20 cellular contexts compared by ENCODE assay signal in genomic region chr4:15116509-15117079, GRCh38.
DNase-seq lines count a peak whose midpoint lies in the region; ATAC-seq, FAIRE-seq and TF ChIP-seq lines count a peak whose summit lies in the region.
"Had no signal": no experiment of that assay in that cellular context is flagged by ENCODE, and none has a peak within 500 bp of the region (broad histone marks: within the 10 kb centered on the region; RNA-seq: fewer than 3 reads in every experiment).

No MANE protein-coding gene starts in this region.

- H2BK5ac ChIP-seq in mesenchymal stem cell (ENCODE audit: low read depth, low read length, poor library complexity, severe bottlenecking), result no peak overlapping the region

- H3K79me2 ChIP-seq in HepG2 (ENCODE audit: insufficient read depth, low read length), result no peaks in the 10 kb centered on the region

- H3K14ac ChIP-seq in mesenchymal stem cell (ENCODE audit: low read length in 2 of 2), result no peak overlapping the region

- H2BK120ac ChIP-seq in mesenchymal stem cell (ENCODE audit: low read depth, low read length), result no peak overlapping the region

- no peak overlapping the region for H3K4me2 ChIP-seq in HepG2 (ENCODE audit: low read depth, low read length)
- no peak overlapping the region for H3K4me2 ChIP-seq in mesenchymal stem cell (ENCODE audit: low read length, poor library complexity, severe bottlenecking)
- H3K4me2 ChIP-seq: BLaER1 treated with 17β-estradiol and CSF1 and Interleukin-3, amounts not matched to agents 10 nM and 100 nM had no signal

- peak overlapping the region; percentile 5 to 25 for H3K27ac ChIP-seq in liver (ENCODE audit: low read depth in 1 of 2, low read length in 2 of 2)
- no peak overlapping the region for H3K27ac ChIP-seq in HepG2 (ENCODE audit: extremely low read length, insufficient read depth, low read length)
- peak overlapping the region; percentile 53 for H3K27ac ChIP-seq in mesenchymal stem cell (ENCODE audit: low read length, poor library complexity, severe bottlenecking)
- H3K27ac ChIP-seq in small intestine (ENCODE audit: low read depth in 1 of 2, low read length in 1 of 2), result no peak overlapping the region
- H3K27ac ChIP-seq in substantia nigra (ENCODE audit: low read depth, low read length, poor library complexity, severe bottlenecking), result no peak overlapping the region
- H3K27ac ChIP-seq: BLaER1 treated with 17β-estradiol and CSF1 and Interleukin-3, amounts not matched to agents 10 nM and 100 nM; GM23248 had no signal

- BruUV-seq in HepG2 (replicated peaks; lab: Mats Ljungman, UMichigan), result no TSS peak

- no peaks in the 10 kb centered on the region for H3K79me1 ChIP-seq in mesenchymal stem cell (replicated peaks; ENCODE audit: low read length, poor library complexity, severe bottlenecking)

- H3K4me1 ChIP-seq in liver (ENCODE audit: control insufficient read depth in 4 of 4, insufficient read depth in 4 of 4, low read length in 3 of 4) (peaks cover 1 to 17% (median 13%) of the 10 kb centered on the region in 4 donors), HepG2 (ENCODE audit: insufficient read depth, low read length) (peaks cover 25% of the 10 kb centered on the region), mesenchymal stem cell (ENCODE audit: control insufficient read depth, insufficient read depth, low read depth, low read length) (peaks cover 4% of the 10 kb centered on the region), small intestine (ENCODE audit: control insufficient read depth in 2 of 2, insufficient read depth in 1 of 2, low read depth in 1 of 2, low read length in 1 of 2) (no peaks in the 10 kb centered on the region)
- H3K4me1 ChIP-seq: BLaER1 treated with 17β-estradiol and CSF1 and Interleukin-3, amounts not matched to agents 10 nM and 100 nM had no signal

- in situ Hi-C loops in HepG2 (cut with HindIII; ENCODE audit: extremely low pct_ligation_motif_present, low pct_unique_long_range_greater_than_20kb), result no loop called here

- H3K9me3 ChIP-seq in liver (ENCODE audit: control insufficient read depth in 4 of 4, low read length in 3 of 4) (no peaks in the 10 kb centered on the region), HepG2 (ENCODE audit: low read length) (no peaks in the 10 kb centered on the region), mesenchymal stem cell (ENCODE audit: control insufficient read depth, low read length) (no peaks in the 10 kb centered on the region), small intestine (ENCODE audit: control insufficient read depth, low read depth) (no peaks in the 10 kb centered on the region)

- WGBS in liver, result 38% methylated on average over 2 of the region's 2 CpGs
- WGBS in HepG2 (ENCODE audit: low lambda C conversion rate), result 5% methylated on average over 2 of the region's 2 CpGs
- 58% methylated on average over 2 of the region's 2 CpGs for WGBS in mesenchymal stem cell
- WGBS in small intestine, 3 donors, result 20 to 66% (median 25%) methylated on average over 2 of the region's 2 CpGs

- TF ChIP-seq RAD21 in liver (IDR thresholded peaks at IDR 0.05) (no peak), HepG2 (CRISPR knock-in tag; IDR thresholded peaks at IDR 0.05) (no peak)

- H3K36me3 ChIP-seq in liver (ENCODE audit: control insufficient read depth in 4 of 4, insufficient read depth in 3 of 4, low read depth in 1 of 4, low read length in 3 of 4), result no peaks in the 10 kb centered on the region
- H3K36me3 ChIP-seq in HepG2 (replicated peaks in 1 of 2; ENCODE audit: control insufficient read depth in 1 of 2, insufficient read depth in 2 of 2, low read length in 2 of 2), result no peaks in the 10 kb centered on the region
- no peaks in the 10 kb centered on the region for H3K36me3 ChIP-seq in mesenchymal stem cell (ENCODE audit: control insufficient read depth in 1 of 2, insufficient read depth in 2 of 2, low read depth in 1 of 2, low read length in 2 of 2)
- H3K36me3 ChIP-seq in small intestine (ENCODE audit: control insufficient read depth in 2 of 2, insufficient read depth in 2 of 2, low read length in 2 of 2), result no peaks in the 10 kb centered on the region
- H3K36me3 ChIP-seq: BLaER1 treated with 17β-estradiol and CSF1 and Interleukin-3, amounts not matched to agents 10 nM and 100 nM had no signal

- H3K27me3 ChIP-seq in liver (ENCODE audit: control insufficient read depth in 4 of 4, insufficient read depth in 4 of 4, low read length in 3 of 4) (no peaks in the 10 kb centered on the region), HepG2 (ENCODE audit: control insufficient read depth in 1 of 2, insufficient read depth in 2 of 2, low read length in 2 of 2) (no peaks in the 10 kb centered on the region), mesenchymal stem cell (ENCODE audit: control insufficient read depth in 1 of 2, insufficient read depth in 1 of 2, low read length in 2 of 2) (peaks cover 0 to 3% of the 10 kb centered on the region in 2 experiments), small intestine (ENCODE audit: control insufficient read depth in 2 of 2, insufficient read depth in 2 of 2, low read length in 2 of 2) (no peaks in the 10 kb centered on the region)
- H3K27me3 ChIP-seq: BLaER1 treated with 17β-estradiol and CSF1 and Interleukin-3, amounts not matched to agents 10 nM and 100 nM had no signal

- H4K8ac ChIP-seq in mesenchymal stem cell (ENCODE audit: low read length), result no peak overlapping the region

- no peak overlapping the region for H2BK12ac ChIP-seq in mesenchymal stem cell (ENCODE audit: low read length in 2 of 2)

- TF ChIP-seq EP300 in HepG2 (IDR thresholded peaks at IDR 0.05; ENCODE audit: low read depth in 2 of 2, low read length in 2 of 2) (no peak), HepG2 (CRISPR knock-in tag; IDR thresholded peaks at IDR 0.05; ENCODE audit: borderline replicate concordance) (no peak)

- H3K4ac ChIP-seq in mesenchymal stem cell (ENCODE audit: low read depth in 1 of 2, low read length in 2 of 2), result no peak overlapping the region

- CTCF ChIA-PET in HepG2 (lab: Yijun Ruan, JAX; ENCODE audit: low intra/inter-chr PET ratio, low total read pairs), result no interaction called here

- intact Hi-C loops in HepG2 (cut with micrococcal nuclease; ENCODE audit: unreplicated experiment), result loop anchor here (5.0 kb wide), 1 partner anchor 36 kb away; no protein-coding TSS in a partner anchor

- no peak overlapping the region for H2AFZ ChIP-seq in HepG2 (ENCODE audit: low read length)
- no peak overlapping the region for H2AFZ ChIP-seq in mesenchymal stem cell (ENCODE audit: low read depth, low read length)
- H2AFZ ChIP-seq: GM23248 had no signal

- no peak for TF ChIP-seq POLR2A in HepG2 (IDR thresholded peaks at IDR 0.05; ENCODE audit: insufficient read depth in 1 of 2, low read depth in 2 of 2, low read length in 2 of 2)

- H2AK5ac ChIP-seq in mesenchymal stem cell (ENCODE audit: low read length, severe bottlenecking), result no peak overlapping the region

- POLR2A ChIA-PET in HepG2 (lab: Yijun Ruan, JAX), result no interaction called here

- H3K18ac ChIP-seq in mesenchymal stem cell (ENCODE audit: low read depth in 1 of 2, low read length in 2 of 2), result no peak overlapping the region

- no peak for ATAC-seq in HepG2
- ATAC-seq: HCT116 had no signal

- no peak for TF ChIP-seq CTCF in liver (IDR thresholded peaks at IDR 0.05; ENCODE audit: low read depth, low read length, missing input control)
- no peak for TF ChIP-seq CTCF in HepG2 (CRISPR knock-in tag; IDR thresholded peaks at IDR 0.05)

- H3K9ac ChIP-seq in liver (ENCODE audit: low read depth in 1 of 2, low read length in 2 of 2) (no peak overlapping the region), HepG2 (ENCODE audit: insufficient read depth, low read depth, low read length) (no peak overlapping the region), mesenchymal stem cell (ENCODE audit: low read length) (no peak overlapping the region)
- H3K9ac ChIP-seq: BLaER1 treated with 17β-estradiol and CSF1 and Interleukin-3, amounts not matched to agents 10 nM and 100 nM; GM23248 had no signal

- H3K4me3 ChIP-seq in liver (ENCODE audit: low read depth in 1 of 3, low read length in 3 of 3), result no peak overlapping the region
- H3K4me3 ChIP-seq in HepG2 (replicated peaks in 1 of 3; ENCODE audit: insufficient read depth in 1 of 3, low read depth in 2 of 3, low read length in 3 of 3), result no peak overlapping the region
- H3K4me3 ChIP-seq in mesenchymal stem cell (ENCODE audit: insufficient read depth in 1 of 2, low read depth in 1 of 2, low read length in 2 of 2), result no peak overlapping the region
- no peak overlapping the region for H3K4me3 ChIP-seq in small intestine (ENCODE audit: low read depth in 1 of 2, low read length in 2 of 2)
- H3K4me3 ChIP-seq: BLaER1 treated with 17β-estradiol and CSF1 and Interleukin-3, amounts not matched to agents 10 nM and 100 nM; GM12878; GM23248 had no signal

- DNase-seq in HepG2 (ENCODE audit: low spot score), result no peak
- DNase-seq in kidney glomerular epithelial cell (lab: John Stamatoyannopoulos, UW), result peak; percentile 29
- no peak for DNase-seq in mesenchymal stem cell
- DNase-seq in small intestine, result peak; percentile 8
- no peak for DNase-seq in substantia nigra (lab: John Stamatoyannopoulos, UW)
- DNase-seq in midbrain (lab: John Stamatoyannopoulos, UW), result no peak
- no peak for DNase-seq in NCI-H128 (lab: John Stamatoyannopoulos, UW; ENCODE audit: unreplicated experiment)
- DNase-seq: 8988T; ACHN; Calu3; CD4-positive, CD25-positive, alpha-beta regulatory T cell; DMS 273 treated with DMSO at 0.1 percent for 48 hours; DMS79 had no signal

- H4K91ac ChIP-seq in mesenchymal stem cell (ENCODE audit: low read length), result no peak overlapping the region

- no peak overlapping the region for H3K23ac ChIP-seq in mesenchymal stem cell (ENCODE audit: low read length in 2 of 2)

- FAIRE-seq in HepG2 (lab: Jason Lieb, UNC), result no peak
- no peak for FAIRE-seq in small intestine (lab: Jason Lieb, UNC)
- FAIRE-seq: GM12878, GM18507, H54 had no signal

- no peak overlapping the region for H2BK15ac ChIP-seq in mesenchymal stem cell (ENCODE audit: low read depth, poor library complexity, severe bottlenecking)

- no peaks in the 10 kb centered on the region for H4K20me1 ChIP-seq in HepG2 (ENCODE audit: insufficient read depth, low read length)
- H4K20me1 ChIP-seq: BLaER1 treated with 17β-estradiol and CSF1 and Interleukin-3, amounts not matched to agents 10 nM and 100 nM had no signal

TF ChIP-seq in liver, 16 proteins besides CTCF, POLR2A, EP300 and RAD21 (continues in another document):
- peak in 1 of 2 donors; percentile 49 for TF ChIP-seq RXRA (IDR thresholded peaks at IDR 0.05)
- TF ChIP-seq GABPA (IDR thresholded peaks at IDR 0.05 in 1 of 2, conservative IDR thresholded peaks at IDR 0.05 in 1 of 2), result no peak
- no peak for TF ChIP-seq SP1 (IDR thresholded peaks at IDR 0.05)
- TF ChIP-seq JUND (IDR thresholded peaks at IDR 0.05), result no peak
- TF ChIP-seq HNF4A (conservative IDR thresholded peaks at IDR 0.05), result no peak

TF ChIP-seq in HepG2, 621 proteins besides CTCF, POLR2A, EP300 and RAD21 (continues in another document):
- TF ChIP-seq HCFC1 (IDR thresholded peaks at IDR 0.05; ENCODE audit: low read depth, low read length) (no peak), ZBTB42 (CRISPR knock-in tag; IDR thresholded peaks at IDR 0.05) (no peak), SUZ12 (IDR thresholded peaks at IDR 0.05; ENCODE audit: low read depth, low read length) (no peak), TEAD3 (CRISPR knock-in tag; optimal IDR thresholded peaks at IDR 0.05; ENCODE audit: borderline replicate concordance) (no peak), SOX5 (CRISPR knock-in tag; IDR thresholded peaks at IDR 0.05; ENCODE audit: borderline replicate concordance) (no peak), SMARCC2 (IDR thresholded peaks at IDR 0.05) (no peak), ZNF614 (CRISPR knock-in tag; IDR thresholded peaks at IDR 0.05; ENCODE audit: borderline replicate concordance) (no peak)

Comparison
In these comparisons a context has a peak if more than half of its experiments do, and no peak if none do; other contexts are left out.
1. H3K27ac ChIP-seq: peak in liver (2 of 2) and mesenchymal stem cell (single experiment); none in HepG2 (single experiment), small intestine (0 of 2) and substantia nigra (single experiment).
2. DNase-seq: peak in kidney glomerular epithelial cell (single experiment) and small intestine (single experiment); none in HepG2 (single experiment), mesenchymal stem cell (single experiment), substantia nigra (0 of 49), midbrain (single experiment) and NCI-H128 (single experiment).